In the genomic region with DNA sequence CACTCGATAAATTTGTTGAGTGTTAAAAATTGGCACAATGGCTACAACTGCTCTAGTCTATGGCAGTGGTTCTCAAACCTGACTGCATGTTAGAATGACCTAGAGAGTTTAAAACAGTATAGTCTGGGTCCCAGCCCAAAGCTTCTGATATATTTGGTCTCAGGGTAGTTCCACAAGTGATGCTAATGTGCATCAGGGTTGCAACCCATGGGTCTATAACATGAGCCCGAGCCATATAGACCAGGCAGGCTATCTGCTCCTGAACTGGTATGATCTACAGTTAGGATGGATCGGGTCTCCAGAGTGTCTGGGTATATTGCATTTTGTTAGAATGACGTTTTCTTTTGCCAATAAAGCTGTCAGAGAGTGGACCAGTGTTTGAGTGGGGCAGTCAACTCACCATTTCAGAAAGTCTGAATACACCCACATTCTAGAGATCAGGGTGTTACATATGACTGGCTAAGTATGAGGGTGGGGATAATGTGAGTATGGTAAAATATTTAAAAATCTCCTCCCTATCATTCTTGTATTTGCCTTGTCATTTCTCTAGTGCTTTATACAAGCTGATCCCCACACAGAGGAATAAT, we compare ENCODE assay signal across 26 cellular contexts.
DNase-seq lines count a peak whose midpoint lies in the region; ATAC-seq and TF ChIP-seq lines count a peak whose summit lies in the region.
"Had no signal": no experiment of that assay in that cellular context is flagged by ENCODE, and none has a peak within 500 bp of the region (broad histone marks: within the 10 kb centered on the region; RNA-seq: fewer than 3 reads in every experiment).

No MANE protein-coding gene starts in this region.

- no peak overlapping the region for H3K14ac ChIP-seq in IMR-90 (replicated peaks; ENCODE audit: low read depth, low read length)

- no peak overlapping the region for H3K18ac ChIP-seq in IMR-90 (ENCODE audit: low read depth, low read length)

- no CpG with 5 or more reads among the region's 4 CpGs for WGBS in IMR-90 (ENCODE audit: extremely low coverage in 2 of 2, insufficient read length in 1 of 2), 2 experiments

- H3K4me3 ChIP-seq in IMR-90 (ENCODE audit: insufficient read depth, low read depth, low read length): no peak overlapping the region
- H3K4me3 ChIP-seq: GM23338, PC-9 had no signal

- H3K4me3 Mint-ChIP-seq in type B pancreatic cell: no peak overlapping the region
- H3K4me3 Mint-ChIP-seq in effector memory CD8-positive, alpha-beta T cell: no peak overlapping the region
- no peak overlapping the region for H3K4me3 Mint-ChIP-seq in stimulated activated naive CD8-positive, alpha-beta T cell treated with anti-CD3 and anti-CD28 coated beads, Interleukin-15, amount 100 ng/mL, for 72 hours
- H3K4me3 Mint-ChIP-seq: B cell; CD8-positive, alpha-beta memory T cell; GM23338; H9; IgD-negative memory B cell had no signal

- ATAC-seq in IMR-90 (ENCODE audit: low read depth) (peak; percentile 47), esophagus mucosa (peak; percentile 40)
- ATAC-seq in effector memory CD8-positive, alpha-beta T cell (replicated peaks): no peak
- no peak for ATAC-seq in stimulated activated naive CD8-positive, alpha-beta T cell treated with anti-CD3 and anti-CD28 coated beads, Interleukin-15, amount 100 ng/mL, for 72 hours
- ATAC-seq: GM23338 had no signal

- H3K56ac ChIP-seq in IMR-90 (ENCODE audit: extremely low read depth, insufficient read depth, low read length): no peak overlapping the region

- no peak overlapping the region for H2BK15ac ChIP-seq in IMR-90 (ENCODE audit: low read depth, low read length)

- no peak overlapping the region for H2BK5ac ChIP-seq in IMR-90 (ENCODE audit: low read depth, low read length, poor library complexity, severe bottlenecking)

- H2BK20ac ChIP-seq in IMR-90 (ENCODE audit: low read depth, low read length): no peak overlapping the region

- no peak overlapping the region for H3K4ac ChIP-seq in IMR-90 (ENCODE audit: low read depth, low read length)

- CTCF ChIA-PET in IMR-90 (lab: Yijun Ruan, JAX): interaction anchor here (0.6 kb wide), 1 partner anchor 169 kb away, joined by 3 read pairs; no protein-coding TSS in a partner anchor

- peak overlapping the region; percentile 46 for H3K27ac Mint-ChIP-seq in type B pancreatic cell
- H3K27ac Mint-ChIP-seq in effector memory CD8-positive, alpha-beta T cell: no peak overlapping the region
- H3K27ac Mint-ChIP-seq in stimulated activated naive CD8-positive, alpha-beta T cell treated with anti-CD3 and anti-CD28 coated beads, Interleukin-15, amount 100 ng/mL, for 72 hours: no peak overlapping the region
- H3K27ac Mint-ChIP-seq: B cell; CD14-positive monocyte; CD8-positive, alpha-beta memory T cell; GM23338; IgD-negative memory B cell had no signal

- H4K20me1 ChIP-seq in IMR-90 (ENCODE audit: insufficient read depth, low read length): peaks cover 5% of the 10 kb centered on the region; the same call in 1 of the 2 replicates

- peaks cover 8 to 12% of the 10 kb centered on the region in 2 experiments; a peak in 3 of 4 replicates for H3K79me1 ChIP-seq in IMR-90 (ENCODE audit: low read depth in 1 of 2, low read length in 2 of 2)

- in situ Hi-C loops in IMR-90 (cut with MboI; ENCODE audit: low sequenced_read_pairs): no loop called here

- no peaks in the 10 kb centered on the region; the same call in 1 of the 2 replicates for H3K9me3 ChIP-seq in IMR-90 (ENCODE audit: control insufficient read depth, insufficient read depth, low read length)

- no peak for TF ChIP-seq CTCF in IMR-90 (conservative IDR thresholded peaks at IDR 0.05; ENCODE audit: low read depth, low read length)
- no peak for TF ChIP-seq CTCF in type B pancreatic cell (conservative IDR thresholded peaks at IDR 0.05)
- no peak for TF ChIP-seq CTCF in GM10266 (IDR thresholded peaks at IDR 0.05; ENCODE audit: control insufficient read depth, insufficient read depth, low read depth, missing control alignments)

- H2AK9ac ChIP-seq in IMR-90 (replicated peaks; ENCODE audit: low read depth, low read length, poor library complexity): no peak overlapping the region

- no peak overlapping the region for H4K91ac ChIP-seq in IMR-90 (ENCODE audit: insufficient read depth, low read depth, low read length)

- TF ChIP-seq RAD21 in IMR-90 (IDR thresholded peaks at IDR 0.05; ENCODE audit: low read length): no peak

- no peak overlapping the region for H4K5ac ChIP-seq in IMR-90 (ENCODE audit: low read depth, low read length)

- H3K9me3 Mint-ChIP-seq in type B pancreatic cell: no peaks in the 10 kb centered on the region
- no peaks in the 10 kb centered on the region for H3K9me3 Mint-ChIP-seq in effector memory CD8-positive, alpha-beta T cell
- no peaks in the 10 kb centered on the region for H3K9me3 Mint-ChIP-seq in stimulated activated naive CD8-positive, alpha-beta T cell treated with anti-CD3 and anti-CD28 coated beads, Interleukin-15, amount 100 ng/mL, for 72 hours
- H3K9me3 Mint-ChIP-seq: CD8-positive, alpha-beta memory T cell; GM23338; H9; IgD-negative memory B cell had no signal

- no peak overlapping the region for H3K27ac ChIP-seq in IMR-90 (ENCODE audit: insufficient read depth, low read length)
- H3K27ac ChIP-seq: KMS-11, PC-9 had no signal

- H3K4me1 Mint-ChIP-seq in type B pancreatic cell (ENCODE audit: unreplicated experiment): no peaks in the 10 kb centered on the region
- H3K4me1 Mint-ChIP-seq in effector memory CD8-positive, alpha-beta T cell (ENCODE audit: low read depth in 2 of 2): no peaks in the 10 kb centered on the region
- H3K4me1 Mint-ChIP-seq in stimulated activated naive CD8-positive, alpha-beta T cell treated with anti-CD3 and anti-CD28 coated beads, Interleukin-15, amount 100 ng/mL, for 72 hours: no peaks in the 10 kb centered on the region
- H3K4me1 Mint-ChIP-seq: B cell; CD14-positive monocyte; CD8-positive, alpha-beta memory T cell; GM23338; IgD-negative memory B cell had no signal

- no peaks in the 10 kb centered on the region for H3K27me3 ChIP-seq in IMR-90 (ENCODE audit: control insufficient read depth, insufficient read depth, low read length)

- peaks cover 13% of the 10 kb centered on the region for H3K36me3 Mint-ChIP-seq in type B pancreatic cell
- peaks cover 6% of the 10 kb centered on the region for H3K36me3 Mint-ChIP-seq in effector memory CD8-positive, alpha-beta T cell (ENCODE audit: insufficient read depth)
- H3K36me3 Mint-ChIP-seq: CD14-positive monocyte; CD8-positive, alpha-beta memory T cell; IgD-negative memory B cell had no signal

- no peaks in the 10 kb centered on the region for H3K4me1 ChIP-seq in IMR-90 (ENCODE audit: control insufficient read depth, insufficient read depth, low read length)

- DNase-seq in ELR (ENCODE audit: low read depth) (peak; percentile 34), IMR-90 (no peak), type B pancreatic cell (ENCODE audit: extremely low spot score, unreplicated experiment) (no peak), GM10266 (ENCODE audit: extremely low spot score) (no peak)
- DNase-seq in effector memory CD8-positive, alpha-beta T cell: no peak
- no peak for DNase-seq in stimulated activated naive CD8-positive, alpha-beta T cell treated with anti-CD3 and anti-CD28 coated beads, Interleukin-15, amount 100 ng/mL, for 72 hours
- DNase-seq: Calu3; CD8-positive, alpha-beta memory T cell; DMS79 treated with DMSO at 0.1 percent for 48 hours; H9; MM.1S; NCI-H1694; NCI-H2029 treated with DMSO at 0.1 percent for 48 hours; NCI-H446 treated with DMSO at 0.1 percent for 48 hours; NCI-H526; NCI-H82; NK-92 treated with Interleukin-12 subunit alpha and Interleukin-12 subunit beta, amount 100 ng/mL, for 24 hours; PC-9; RPMI8226; SHP77 had no signal

- H3K27me3 Mint-ChIP-seq in type B pancreatic cell: no peaks in the 10 kb centered on the region
- peaks cover 24 to 34% of the 10 kb centered on the region in 2 donors for H3K27me3 Mint-ChIP-seq in effector memory CD8-positive, alpha-beta T cell
- H3K27me3 Mint-ChIP-seq in stimulated activated naive CD8-positive, alpha-beta T cell treated with anti-CD3 and anti-CD28 coated beads, Interleukin-15, amount 100 ng/mL, for 72 hours: peaks cover 7% of the 10 kb centered on the region

- no peak overlapping the region for H3K4me2 ChIP-seq in IMR-90 (ENCODE audit: low read depth, low read length)
- H3K4me2 ChIP-seq: GM23338, KMS-11, PC-9 had no signal

- peaks cover 7% of the 10 kb centered on the region; the same call in 1 of the 2 replicates for H3K9me1 ChIP-seq in IMR-90 (ENCODE audit: insufficient read depth, low read length)

- no peak overlapping the region for H4K8ac ChIP-seq in IMR-90 (ENCODE audit: low read depth in 2 of 2, low read length in 2 of 2)

- peaks cover 14% of the 10 kb centered on the region for H3K36me3 ChIP-seq in IMR-90 (ENCODE audit: control insufficient read depth, insufficient read depth, low read length)

- dilution Hi-C loops in IMR-90 (cut with HindIII; ENCODE audit: low sequenced_read_pairs, unreplicated experiment): no loop called here

- no peak overlapping the region for H2AK5ac ChIP-seq in IMR-90 (ENCODE audit: low read depth, low read length)

- intact Hi-C loops in IMR-90 (cut with micrococcal nuclease): no loop called here

- TF ChIP-seq POLR2A in IMR-90 (IDR thresholded peaks at IDR 0.05; ENCODE audit: low read depth, low read length): no peak; the same call in 1 of the 2 replicates

- no peak overlapping the region for H2BK120ac ChIP-seq in IMR-90 (ENCODE audit: low read depth, low read length)

- BruUV-seq in IMR-90 (replicated peaks; lab: Mats Ljungman, UMichigan): no TSS peak

- H3K9ac ChIP-seq in IMR-90 (ENCODE audit: low read depth, low read length): no peak overlapping the region
- H3K9ac ChIP-seq: KMS-11 had no signal

- no peak overlapping the region for H2AFZ ChIP-seq in IMR-90 (replicated peaks; ENCODE audit: low read length, poor library complexity)
- H2AFZ ChIP-seq: GM23338, PC-9 had no signal

- no peak overlapping the region for H3K23ac ChIP-seq in IMR-90 (ENCODE audit: low read depth, low read length)

- POLR2A ChIA-PET in IMR-90 (lab: Charles Lee; ENCODE audit: unreplicated experiment): no interaction called here

TF ChIP-seq in IMR-90, 13 proteins besides CTCF, POLR2A, EP300 and RAD21 (continues in another document):
- TF ChIP-seq RCOR1 (IDR thresholded peaks at IDR 0.05; ENCODE audit: insufficient replicate concordance, low read length): no peak
- no peak for TF ChIP-seq NFE2L2 (IDR thresholded peaks at IDR 0.05; ENCODE audit: low read depth, low read length)
- no peak for TF ChIP-seq FOS (IDR thresholded peaks at IDR 0.05; ENCODE audit: low read depth, low read length)
- no peak for TF ChIP-seq MAZ (IDR thresholded peaks at IDR 0.05; ENCODE audit: borderline replicate concordance, low read depth, low read length)
- TF ChIP-seq, protein P1, sequence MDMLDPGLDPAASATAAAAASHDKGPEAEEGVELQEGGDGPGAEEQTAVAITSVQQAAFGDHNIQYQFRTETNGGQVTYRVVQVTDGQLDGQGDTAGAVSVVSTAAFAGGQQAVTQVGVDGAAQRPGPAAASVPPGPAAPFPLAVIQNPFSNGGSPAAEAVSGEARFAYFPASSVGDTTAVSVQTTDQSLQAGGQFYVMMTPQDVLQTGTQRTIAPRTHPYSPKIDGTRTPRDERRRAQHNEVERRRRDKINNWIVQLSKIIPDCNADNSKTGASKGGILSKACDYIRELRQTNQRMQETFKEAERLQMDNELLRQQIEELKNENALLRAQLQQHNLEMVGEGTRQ (IDR thresholded peaks at IDR 0.05; ENCODE audit: low read depth, low read length): no peak
- TF ChIP-seq CHD1 (IDR thresholded peaks at IDR 0.05; ENCODE audit: low read depth, low read length): no peak
- TF ChIP-seq MAFK (IDR thresholded peaks at IDR 0.05; ENCODE audit: low read depth, low read length): no peak

Comparison
In these comparisons a context has a peak if more than half of its experiments do, and no peak if none do; other contexts are left out.
1. ATAC-seq: peak in IMR-90 (single experiment) and esophagus mucosa (single experiment); none in effector memory CD8-positive, alpha-beta T cell (single experiment) and stimulated activated naive CD8-positive, alpha-beta T cell treated with anti-CD3 and anti-CD28 coated beads, Interleukin-15, amount 100 ng/mL, for 72 hours (single experiment).